In genomic region chr1:15834406-15835204, GRCh38 we compare ENCODE assay signal across 8 cellular contexts. TPM values are rescaled to one million over a fixed set of nuclear protein-coding genes. Genes with fewer than 3 reads are reported as not detected.
DNase-seq lines count a peak whose midpoint lies in the region; ATAC-seq and TF ChIP-seq lines count a peak whose summit lies in the region.

No MANE protein-coding gene starts in this region.

- H3K4me3 ChIP-seq in dorsolateral prefrontal cortex, result peak overlapping the region; percentile 64 to 95 (median 83)
- H3K4me3 ChIP-seq in lower lobe of right lung, result peak overlapping the region; percentile 67

- H3K27me3 ChIP-seq in dorsolateral prefrontal cortex (no peaks in the 10 kb centered on the region), lower lobe of right lung (ENCODE audit: low read depth) (no peaks in the 10 kb centered on the region)

- no peaks in the 10 kb centered on the region for H3K36me3 ChIP-seq in lower lobe of right lung

- H3K4me1 ChIP-seq in lower lobe of right lung, result peaks cover 41% of the 10 kb centered on the region

- CTCF ChIA-PET in activated CD4-positive, alpha-beta memory T cell treated with anti-CD3 and anti-CD28 coated beads for 36 hours (lab: Charles Lee), result interaction anchor here (0.7 to 2.7 kb wide), 4 partner anchors 13 to 160 kb away, joined by 3 to 13 read pairs (median 8); partner anchors contain the start of gene SPEN

- peak; percentile 49 for ATAC-seq in GM19438 (IDR thresholded peaks at IDR 0.05; ENCODE audit: low read depth, unreplicated experiment)
- ATAC-seq in HG03565 (IDR thresholded peaks at IDR 0.05; ENCODE audit: unreplicated experiment), result peak; percentile 31
- peak; percentile 88 to 89 for ATAC-seq in lower lobe of right lung

- peaks cover 4% of the 10 kb centered on the region for H3K36me3 Mint-ChIP-seq in activated CD4-positive, alpha-beta memory T cell treated with anti-CD3 and anti-CD28 coated beads for 36 hours

- peak overlapping the region; percentile 81 for H3K4me3 Mint-ChIP-seq in activated CD4-positive, alpha-beta memory T cell treated with anti-CD3 and anti-CD28 coated beads for 36 hours

- H3K27ac Mint-ChIP-seq in activated CD4-positive, alpha-beta memory T cell treated with anti-CD3 and anti-CD28 coated beads for 36 hours, result peak overlapping the region; percentile 96

- DNase-seq in NCI-H82 (lab: John Stamatoyannopoulos, UW) (peak; percentile 95), dorsolateral prefrontal cortex (peak; percentile 66 to 89 (median 79)), lower lobe of right lung (peak; percentile 92)
- DNase-seq in activated CD4-positive, alpha-beta memory T cell treated with anti-CD3 and anti-CD28 coated beads for 36 hours, result peak; percentile 94
- peak; percentile 62 to 81 (median 74) for DNase-seq in stimulated activated CD4-positive, alpha-beta T cell treated with anti-CD3 and anti-CD28 coated beads, TNF-alpha, amount 100 ng/mL, for 1 hour (ENCODE audit: low read depth in 3 of 3, low spot score in 1 of 3)

- no peak for TF ChIP-seq CTCF in C4-2B (conservative IDR thresholded peaks at IDR 0.05)
- TF ChIP-seq CTCF in dorsolateral prefrontal cortex (IDR thresholded peaks at IDR 0.05 in 54 of 56, conservative IDR thresholded peaks at IDR 0.05 in 2 of 56; ENCODE audit: low read depth in 1 of 56, partially characterized antibody in 56 of 56), result peak in 7 of 56 donors; percentile 2 to 26 (median 12)
- no peak for TF ChIP-seq CTCF in lower lobe of right lung (IDR thresholded peaks at IDR 0.05)

- POLR2A ChIA-PET in activated CD4-positive, alpha-beta memory T cell treated with anti-CD3 and anti-CD28 coated beads for 36 hours (lab: Charles Lee), result interaction anchor here (0.6 to 3.3 kb wide), 8 partner anchors 10 to 403 kb away, joined by 3 to 97 read pairs (median 7); partner anchors contain the start of genes CPLANE2, SPEN and ZBTB17

- peaks cover 26% of the 10 kb centered on the region for H3K4me1 Mint-ChIP-seq in activated CD4-positive, alpha-beta memory T cell treated with anti-CD3 and anti-CD28 coated beads for 36 hours (ENCODE audit: low read depth)

- intact Hi-C loops in activated CD4-positive, alpha-beta memory T cell treated with anti-CD3 and anti-CD28 coated beads for 36 hours (cut with micrococcal nuclease), result loop anchor here (1.0 kb wide), 5 partner anchors 13 to 533 kb away; partner anchors contain the start of genes SPEN, SZRD1 and ZBTB17
- intact Hi-C loops in dorsolateral prefrontal cortex (cut with DNase I), result loop anchor here (1.0 to 2.0 kb wide), 3 partner anchors 13 to 130 kb away; partner anchors contain the start of gene SPEN (in 1 of the 2)
- intact Hi-C loops in lower lobe of right lung (cut with DNase I), result no loop called here

- no peaks in the 10 kb centered on the region for H3K27me3 Mint-ChIP-seq in activated CD4-positive, alpha-beta memory T cell treated with anti-CD3 and anti-CD28 coated beads for 36 hours

- no peaks in the 10 kb centered on the region for H3K9me3 Mint-ChIP-seq in activated CD4-positive, alpha-beta memory T cell treated with anti-CD3 and anti-CD28 coated beads for 36 hours

- no peaks in the 10 kb centered on the region for H3K9me3 ChIP-seq in lower lobe of right lung

- H3K27ac ChIP-seq in C4-2B (peak overlapping the region; percentile 98), dorsolateral prefrontal cortex (peak overlapping the region; percentile 97 to 100 (median 100)), lower lobe of right lung (peak overlapping the region; percentile 98)

RNA-seq across cellular contexts. Expression of gene SPEN, which starts 12.9 kb away (rescaled TPM):
- 10 to 100 TPM; 37.0 to 41.9 TPM for total RNA-seq in activated CD4-positive, alpha-beta memory T cell treated with anti-CD3 and anti-CD28 coated beads for 36 hours
- total RNA-seq in dorsolateral prefrontal cortex, result 100 to 1,000 TPM in 25 of 120 experiments, 10 to 100 TPM in 95; 64.4 to 134 (median 84.8) TPM
- total RNA-seq in lower lobe of right lung, result 54.7 TPM

RNA-seq across cellular contexts. Expression of gene UQCRHL, which starts 27.2 kb away (rescaled TPM):
- total RNA-seq in activated CD4-positive, alpha-beta memory T cell treated with anti-CD3 and anti-CD28 coated beads for 36 hours, result 1 to 10 TPM; 2.0 to 2.5 TPM
- total RNA-seq in dorsolateral prefrontal cortex (1 to 10 TPM in 119 of 120 experiments, under 1 TPM in 1; 0.97 to 5.3 (median 3.0) TPM), lower lobe of right lung (1.1 TPM)

Comparison
In these comparisons a context has a peak if more than half of its experiments do, and no peak if none do; other contexts are left out.
1. Peak in every context shown above with its lines: DNase-seq, ATAC-seq, H3K4me3 ChIP-seq and H3K27ac ChIP-seq.
2. ATAC-seq: peak in every context shown above with its lines; median percentile 88 in lower lobe of right lung; 49 in GM19438; 31 in HG03565.